1 cellular context compared by ENCODE assay signal in the genomic region with DNA sequence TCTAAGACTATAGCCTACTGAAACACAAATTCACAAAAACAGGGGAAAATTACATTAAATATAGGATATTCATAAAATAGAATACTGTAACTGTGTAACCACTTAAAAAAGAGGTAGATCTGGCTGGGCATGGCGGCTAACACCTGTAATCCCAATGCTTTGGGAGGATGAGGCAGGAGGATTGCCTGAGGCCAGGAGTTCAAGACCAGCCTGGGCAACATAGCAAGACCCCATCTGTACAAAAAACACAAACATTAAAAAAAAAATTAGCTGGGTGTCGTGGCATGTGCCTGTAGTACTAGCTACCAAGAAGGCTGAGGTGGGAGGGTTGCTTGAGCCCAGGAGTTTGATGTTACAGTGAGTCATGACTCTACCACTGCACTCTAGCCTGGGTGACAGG.
TF ChIP-seq lines count a peak whose summit lies in the region.

No MANE protein-coding gene starts in this region.

TF ChIP-seq in HepG2, 621 proteins besides CTCF, POLR2A, EP300 and RAD21 (continued from another document):
- TF ChIP-seq ZBTB7A (CRISPR knock-in tag; IDR thresholded peaks at IDR 0.05) = no peak
- TF ChIP-seq RBM22 (optimal IDR thresholded peaks at IDR 0.05; ENCODE audit: low read length) = peak; percentile 33
- TF ChIP-seq ZNF143 (CRISPR knock-in tag; IDR thresholded peaks at IDR 0.05) = no peak
- no peak for TF ChIP-seq KDM5B (CRISPR knock-in tag; IDR thresholded peaks at IDR 0.05; ENCODE audit: borderline replicate concordance)
- TF ChIP-seq ZNF569 (CRISPR knock-in tag; IDR thresholded peaks at IDR 0.05; ENCODE audit: borderline replicate concordance) = no peak
- no peak for TF ChIP-seq RXRB (CRISPR knock-in tag; IDR thresholded peaks at IDR 0.05; ENCODE audit: borderline replicate concordance)
- TF ChIP-seq MAFF (IDR thresholded peaks at IDR 0.05; ENCODE audit: low read depth, low read length) = no peak
- no peak for TF ChIP-seq ATF6 (CRISPR knock-in tag; conservative IDR thresholded peaks at IDR 0.05)
- no peak for TF ChIP-seq RFX3 (CRISPR knock-in tag; IDR thresholded peaks at IDR 0.05)
- no peak for TF ChIP-seq ELF3 (CRISPR knock-in tag; IDR thresholded peaks at IDR 0.05)
- no peak for TF ChIP-seq ZNF20 (CRISPR knock-in tag; IDR thresholded peaks at IDR 0.05)
- no peak for TF ChIP-seq EZH2 (conservative IDR thresholded peaks at IDR 0.05; ENCODE audit: low read depth, low read length)
- TF ChIP-seq HNRNPLL (IDR thresholded peaks at IDR 0.05; ENCODE audit: low read depth, low read length, poor library complexity, severe bottlenecking) = no peak
- no peak for TF ChIP-seq ZNF33A (CRISPR knock-in tag; IDR thresholded peaks at IDR 0.05; ENCODE audit: borderline replicate concordance)
- peak; percentile 69 for TF ChIP-seq ZNF121 (CRISPR knock-in tag; IDR thresholded peaks at IDR 0.05)
- TF ChIP-seq ZNF260 (CRISPR knock-in tag; IDR thresholded peaks at IDR 0.05; ENCODE audit: borderline replicate concordance, low read depth) = no peak
- no peak for TF ChIP-seq SNRNP70 (IDR thresholded peaks at IDR 0.05; ENCODE audit: low read depth, low read length)
TF ChIP-seq in HepG2: peak in this region for 2.
